ENCODE assay signal across 28 cellular contexts in genomic region chr7:41013117-41013516, GRCh38.
"Had no signal": no experiment of that assay in that cellular context is flagged by ENCODE, and none has a peak within 500 bp of the region (broad histone marks: within the 10 kb centered on the region; RNA-seq: fewer than 3 reads in every experiment).

No MANE protein-coding gene starts in this region.

- H3K4me3 ChIP-seq: adrenal gland, MG63, PC-9 had no signal

- H3K27ac Mint-ChIP-seq: activated CD4-positive, alpha-beta T cell treated with anti-CD3 and anti-CD28 coated beads, Interleukin-2, amount 10 ng/mL, durations not matched to agents 24 days and 14 days; activated CD8-positive, alpha-beta T cell treated with anti-CD3 and anti-CD28 coated beads, Interleukin-2, amount 10 ng/mL, durations not matched to agents 7 days and 5 days; activated naive CD4-positive, alpha-beta T cell treated with anti-CD3 and anti-CD28 coated beads for 36 hours; activated naive CD4-positive, alpha-beta T cell treated with anti-CD3 and anti-CD28 coated beads, Interleukin-2, amount 50 U/mL, for 72 hours; activated T-cell treated with anti-CD3 and anti-CD28 coated beads, Interleukin-2, amount 50 U/mL, for 24 hours; activated T-helper 2 cell treated with anti-CD3 and anti-CD28 coated beads, Interferon-gamma antibody, Interleukin-2, Interleukin-4, amounts not matched to agents 10 μg/mL and 5 μg/mL and 100 μg/mL, durations not matched to agents 14 hours and 24 hours and 36 hours; brain had no signal

- H3K4me1 Mint-ChIP-seq: activated CD4-positive, alpha-beta T cell treated with anti-CD3 and anti-CD28 coated beads, Interleukin-2, amount 10 ng/mL, durations not matched to agents 24 days and 14 days had no signal

- H3K27ac ChIP-seq: adrenal gland, PC-9 had no signal

- ATAC-seq: activated CD8-positive, alpha-beta T cell treated with anti-CD3 and anti-CD28 coated beads, Interleukin-2, amount 10 ng/mL, durations not matched to agents 7 days and 5 days; activated naive CD4-positive, alpha-beta T cell treated with anti-CD3 and anti-CD28 coated beads, Interleukin-2, amount 50 U/mL, for 72 hours had no signal

- H3K36me3 ChIP-seq: adrenal gland, MG63 had no signal

- DNase-seq: activated CD4-positive, alpha-beta T cell treated with anti-CD3 and anti-CD28 coated beads, Interleukin-2, amount 10 ng/mL, durations not matched to agents 24 days and 14 days; activated CD4-positive, alpha-beta T cell treated with anti-CD3 and anti-CD28 coated beads, Interleukin-2, amount 50 U/mL, for 4 hours; activated CD8-positive, alpha-beta T cell treated with anti-CD3 and anti-CD28 coated beads, Interleukin-2, amount 10 ng/mL, durations not matched to agents 7 days and 5 days; activated gamma-delta T cell; activated naive CD4-positive, alpha-beta T cell treated with anti-CD3 and anti-CD28 coated beads for 36 hours; activated T-cell treated with anti-CD3 and anti-CD28 coated beads, Interleukin-2, amount 50 U/mL, for 24 hours; adrenal gland; caudate nucleus; cerebellar nuclear complex; Kasumi-1; MG63; NCI-H1048; NCI-H1105 treated with DMSO at 0.1 percent for 48 hours; NCI-H1436; NCI-H1694; NCI-H1930; NCI-H2081 treated with DMSO at 0.1 percent for 48 hours; NCI-H345; NCI-H524 treated with DMSO at 0.1 percent for 48 hours; PC-9; Right ventricle myocardium superior; SW 1271; T1000 had no signal

- H3K27me3 Mint-ChIP-seq: activated CD4-positive, alpha-beta T cell treated with anti-CD3 and anti-CD28 coated beads, Interleukin-2, amount 10 ng/mL, durations not matched to agents 24 days and 14 days; activated T-cell treated with anti-CD3 and anti-CD28 coated beads, Interleukin-2, amount 50 U/mL, for 24 hours had no signal

- H3K9me3 Mint-ChIP-seq: activated CD4-positive, alpha-beta T cell treated with anti-CD3 and anti-CD28 coated beads, Interleukin-2, amount 10 ng/mL, durations not matched to agents 24 days and 14 days; activated naive CD4-positive, alpha-beta T cell treated with anti-CD3 and anti-CD28 coated beads for 36 hours had no signal

- H3K36me3 Mint-ChIP-seq: activated naive CD4-positive, alpha-beta T cell treated with anti-CD3 and anti-CD28 coated beads, Interleukin-2, amount 50 U/mL, for 72 hours; brain had no signal

- H3K27me3 ChIP-seq: adrenal gland, MG63 had no signal

- H3K4me1 ChIP-seq: adrenal gland had no signal

- H3K4me3 Mint-ChIP-seq: activated CD4-positive, alpha-beta T cell treated with anti-CD3 and anti-CD28 coated beads, Interleukin-2, amount 10 ng/mL, durations not matched to agents 24 days and 14 days; activated CD8-positive, alpha-beta T cell treated with anti-CD3 and anti-CD28 coated beads, Interleukin-2, amount 10 ng/mL, durations not matched to agents 7 days and 5 days; activated naive CD4-positive, alpha-beta T cell treated with anti-CD3 and anti-CD28 coated beads for 36 hours; activated T-cell treated with anti-CD3 and anti-CD28 coated beads, Interleukin-2, amount 50 U/mL, for 24 hours; brain had no signal

- H2AFZ ChIP-seq: PC-9 had no signal

- H3K9me3 ChIP-seq: adrenal gland, MG63 had no signal

- FAIRE-seq: bronchial epithelial cell, RCC 7860 had no signal

- H3K4me2 ChIP-seq: PC-9 had no signal
